In the genomic region with DNA sequence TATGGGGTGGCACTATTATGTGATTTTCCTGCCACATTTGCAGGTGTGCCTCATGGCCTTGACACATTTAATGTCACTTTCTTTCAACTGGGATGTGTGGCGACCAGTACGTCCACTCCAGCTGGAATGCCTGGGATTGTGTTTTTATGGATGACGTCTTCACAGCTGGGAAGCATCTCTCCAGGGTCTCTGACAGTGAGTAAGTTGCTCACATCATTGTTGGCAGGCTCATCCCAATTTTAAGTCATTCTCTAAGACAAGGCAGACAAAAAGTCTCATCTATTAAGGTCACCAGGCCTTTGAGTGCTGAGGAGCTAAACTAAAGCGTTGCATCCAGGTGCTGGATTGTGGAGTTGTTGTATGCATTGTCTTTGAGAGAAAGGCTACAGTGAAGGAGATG, we compare ENCODE assay signal across 1 cellular context.
TF ChIP-seq lines count a peak whose summit lies in the region.

No MANE protein-coding gene starts in this region.

TF ChIP-seq in IMR-90, 13 proteins besides CTCF, POLR2A, EP300 and RAD21:
- TF ChIP-seq NFE2L2 (IDR thresholded peaks at IDR 0.05; ENCODE audit: low read depth, low read length), result no peak
- no peak for TF ChIP-seq FOS (IDR thresholded peaks at IDR 0.05; ENCODE audit: low read depth, low read length)
- TF ChIP-seq RCOR1 (IDR thresholded peaks at IDR 0.05; ENCODE audit: insufficient replicate concordance, low read length), result no peak
- TF ChIP-seq RFX5 (IDR thresholded peaks at IDR 0.05; ENCODE audit: low read depth, low read length), result no peak
- TF ChIP-seq BHLHE40 (IDR thresholded peaks at IDR 0.05; ENCODE audit: low read depth, low read length), result no peak
- TF ChIP-seq CEBPB (IDR thresholded peaks at IDR 0.05; ENCODE audit: low read depth, low read length), result no peak
- TF ChIP-seq CHD1 (IDR thresholded peaks at IDR 0.05; ENCODE audit: low read depth, low read length), result no peak
- TF ChIP-seq, protein P1, sequence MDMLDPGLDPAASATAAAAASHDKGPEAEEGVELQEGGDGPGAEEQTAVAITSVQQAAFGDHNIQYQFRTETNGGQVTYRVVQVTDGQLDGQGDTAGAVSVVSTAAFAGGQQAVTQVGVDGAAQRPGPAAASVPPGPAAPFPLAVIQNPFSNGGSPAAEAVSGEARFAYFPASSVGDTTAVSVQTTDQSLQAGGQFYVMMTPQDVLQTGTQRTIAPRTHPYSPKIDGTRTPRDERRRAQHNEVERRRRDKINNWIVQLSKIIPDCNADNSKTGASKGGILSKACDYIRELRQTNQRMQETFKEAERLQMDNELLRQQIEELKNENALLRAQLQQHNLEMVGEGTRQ (IDR thresholded peaks at IDR 0.05; ENCODE audit: low read depth, low read length), result no peak
